In genomic region chr6:28944412-28945006, GRCh38 we compare ENCODE assay signal across 8 cellular contexts. TPM values are rescaled to one million over a fixed set of nuclear protein-coding genes. Genes with fewer than 3 reads are reported as not detected.
A peak's percentile ranks its signal among the peaks of the same experiment; 100 is the strongest.
DNase-seq lines count a peak whose midpoint lies in the region; ATAC-seq, FAIRE-seq and TF ChIP-seq lines count a peak whose summit lies in the region.

No MANE protein-coding gene starts in this region.

- H3K9me3 Mint-ChIP-seq in CD14-positive monocyte (peaks cover 0 to 6% (median 0%) of the 10 kb centered on the region in 7 donors), nephron (no peaks in the 10 kb centered on the region)
- H3K9me3 Mint-ChIP-seq in activated T-helper 2 cell treated with anti-CD3 and anti-CD28 coated beads, Interferon-gamma antibody, Interleukin-2, Interleukin-4, amounts not matched to agents 10 μg/mL and 5 μg/mL and 100 μg/mL, durations not matched to agents 14 hours and 24 hours and 36 hours, result no peaks in the 10 kb centered on the region

- H3K9ac ChIP-seq in HUES64 (ENCODE audit: low read depth, low read length), result peak overlapping the region; percentile 64; the same call in 1 of the 2 replicates

- H3K9me3 ChIP-seq in HUES64 (ENCODE audit: insufficient read depth, low read depth, low read length), result no peaks in the 10 kb centered on the region

- peak overlapping the region; percentile 86 to 91 for H3K4me3 Mint-ChIP-seq in CD14-positive monocyte
- peak overlapping the region; percentile 82 for H3K4me3 Mint-ChIP-seq in activated T-helper 2 cell treated with anti-CD3 and anti-CD28 coated beads, Interferon-gamma antibody, Interleukin-2, Interleukin-4, amounts not matched to agents 10 μg/mL and 5 μg/mL and 100 μg/mL, durations not matched to agents 14 hours and 24 hours and 36 hours (ENCODE audit: low read depth)
- peak overlapping the region; percentile 81 to 96 (median 92) for H3K4me3 Mint-ChIP-seq in nephron

- H3K27ac ChIP-seq in HUES64 (ENCODE audit: low read depth, low read length), result no peak overlapping the region

- H3K27me3 Mint-ChIP-seq in CD14-positive monocyte (ENCODE audit: low read depth in 3 of 3), result no peaks in the 10 kb centered on the region
- H3K27me3 Mint-ChIP-seq in activated T-helper 2 cell treated with anti-CD3 and anti-CD28 coated beads, Interferon-gamma antibody, Interleukin-2, Interleukin-4, amounts not matched to agents 10 μg/mL and 5 μg/mL and 100 μg/mL, durations not matched to agents 14 hours and 24 hours and 36 hours (ENCODE audit: low read depth), result peaks cover 7% of the 10 kb centered on the region
- peaks cover 5% of the 10 kb centered on the region for H3K27me3 Mint-ChIP-seq in nephron (ENCODE audit: low read depth)

- no peaks in the 10 kb centered on the region for H3K36me3 ChIP-seq in HUES64 (ENCODE audit: insufficient read depth, low read length)

- no peak for TF ChIP-seq CTCF in CD14-positive monocyte (IDR thresholded peaks at IDR 0.05)
- no peak for TF ChIP-seq CTCF in fibroblast of the aortic adventitia (IDR thresholded peaks at IDR 0.05; ENCODE audit: insufficient read depth, low read length)
- TF ChIP-seq CTCF in nephron (IDR thresholded peaks at IDR 0.05; ENCODE audit: unreplicated experiment in 3 of 3), result no peak

- H3K4me1 Mint-ChIP-seq in CD14-positive monocyte, result peaks cover 58% of the 10 kb centered on the region
- H3K4me1 Mint-ChIP-seq in activated T-helper 2 cell treated with anti-CD3 and anti-CD28 coated beads, Interferon-gamma antibody, Interleukin-2, Interleukin-4, amounts not matched to agents 10 μg/mL and 5 μg/mL and 100 μg/mL, durations not matched to agents 14 hours and 24 hours and 36 hours (ENCODE audit: low read depth), result peaks cover 34% of the 10 kb centered on the region
- H3K4me1 Mint-ChIP-seq in nephron, result peaks cover 13% of the 10 kb centered on the region

- H3K27me3 ChIP-seq in HUES64 (ENCODE audit: insufficient read depth, low read length), result no peaks in the 10 kb centered on the region

- no peaks in the 10 kb centered on the region for H3K36me3 Mint-ChIP-seq in CD14-positive monocyte
- H3K36me3 Mint-ChIP-seq in activated T-helper 2 cell treated with anti-CD3 and anti-CD28 coated beads, Interferon-gamma antibody, Interleukin-2, Interleukin-4, amounts not matched to agents 10 μg/mL and 5 μg/mL and 100 μg/mL, durations not matched to agents 14 hours and 24 hours and 36 hours (ENCODE audit: low read depth), result no peaks in the 10 kb centered on the region
- no peaks in the 10 kb centered on the region for H3K36me3 Mint-ChIP-seq in nephron (ENCODE audit: low read depth)

- WGBS in HUES64, result 2% methylated on average over 10 of the region's 13 CpGs

- FAIRE-seq in RCC 7860 (lab: Jason Lieb, UNC), result no peak

- peaks cover 6% of the 10 kb centered on the region; the same call in 1 of the 2 replicates for H3K4me1 ChIP-seq in HUES64 (ENCODE audit: insufficient read depth, low read length)

- intact Hi-C loops in CD14-positive monocyte (cut with micrococcal nuclease), result loop anchor here in 1 of 2 donors (5.0 to 10.0 kb wide), 3 partner anchors 38 to 110 kb away; no protein-coding TSS in a partner anchor
- intact Hi-C loops in activated T-helper 2 cell treated with anti-CD3 and anti-CD28 coated beads, Interferon-gamma antibody, Interleukin-2, Interleukin-4, amounts not matched to agents 10 μg/mL and 5 μg/mL and 100 μg/mL, durations not matched to agents 14 hours and 24 hours and 36 hours (cut with micrococcal nuclease), result loop anchor here (1.0 to 5.0 kb wide), 5 partner anchors 9 to 1467 kb away; no protein-coding TSS in a partner anchor

- no peak for ATAC-seq in GM18511 (IDR thresholded peaks at IDR 0.05; ENCODE audit: unreplicated experiment)

- H3K4me3 ChIP-seq in HUES64 (ENCODE audit: low read length), result peak overlapping the region; percentile 80
- H3K4me3 ChIP-seq in fibroblast of the aortic adventitia (ENCODE audit: low read depth, low read length), result peak overlapping the region; percentile 66

- peak overlapping the region; percentile 61 to 91 (median 85) for H3K27ac Mint-ChIP-seq in CD14-positive monocyte
- peak overlapping the region; percentile 87 for H3K27ac Mint-ChIP-seq in activated T-helper 2 cell treated with anti-CD3 and anti-CD28 coated beads, Interferon-gamma antibody, Interleukin-2, Interleukin-4, amounts not matched to agents 10 μg/mL and 5 μg/mL and 100 μg/mL, durations not matched to agents 14 hours and 24 hours and 36 hours
- peak overlapping the region; percentile 56 to 91 (median 79) for H3K27ac Mint-ChIP-seq in nephron

- DNase-seq in CD14-positive monocyte (ENCODE audit: low spot score) (no peak), RCC 7860 (ENCODE audit: low spot score) (peak; percentile 69), fibroblast of the aortic adventitia (ENCODE audit: low read depth) (peak; percentile 91), stromal cell of bone marrow (ENCODE audit: low read depth) (peak; percentile 53)
- DNase-seq in activated T-helper 2 cell treated with anti-CD3 and anti-CD28 coated beads, Interferon-gamma antibody, Interleukin-2, Interleukin-4, amounts not matched to agents 10 μg/mL and 5 μg/mL and 100 μg/mL, durations not matched to agents 14 hours and 24 hours and 36 hours (ENCODE audit: low spot score), result peak; percentile 61

RNA-seq across cellular contexts. Expression of gene TRIM27, which starts 20.7 kb away (rescaled TPM):
- 10 to 100 TPM; 42.2 to 44.0 TPM for polyA plus RNA-seq in CD14-positive monocyte
- polyA plus RNA-seq in HUES64 (2013, experiment 1 of 2), result 53.2 TPM
- 44.4 TPM for polyA plus RNA-seq in HUES64 (2013, experiment 2 of 2)
- 64.4 and 69.6 TPM in 2 replicates for total RNA-seq in activated T-helper 2 cell treated with anti-CD3 and anti-CD28 coated beads, Interferon-gamma antibody, Interleukin-2, Interleukin-4, amounts not matched to agents 10 μg/mL and 5 μg/mL and 100 μg/mL, durations not matched to agents 14 hours and 24 hours and 36 hours
- 32.7 and 49.7 TPM in 2 replicates for total RNA-seq in fibroblast of the aortic adventitia (ENCODE audit: low replicate concordance)
